ENCODE assay signal across 1 cellular context in the genomic region with DNA sequence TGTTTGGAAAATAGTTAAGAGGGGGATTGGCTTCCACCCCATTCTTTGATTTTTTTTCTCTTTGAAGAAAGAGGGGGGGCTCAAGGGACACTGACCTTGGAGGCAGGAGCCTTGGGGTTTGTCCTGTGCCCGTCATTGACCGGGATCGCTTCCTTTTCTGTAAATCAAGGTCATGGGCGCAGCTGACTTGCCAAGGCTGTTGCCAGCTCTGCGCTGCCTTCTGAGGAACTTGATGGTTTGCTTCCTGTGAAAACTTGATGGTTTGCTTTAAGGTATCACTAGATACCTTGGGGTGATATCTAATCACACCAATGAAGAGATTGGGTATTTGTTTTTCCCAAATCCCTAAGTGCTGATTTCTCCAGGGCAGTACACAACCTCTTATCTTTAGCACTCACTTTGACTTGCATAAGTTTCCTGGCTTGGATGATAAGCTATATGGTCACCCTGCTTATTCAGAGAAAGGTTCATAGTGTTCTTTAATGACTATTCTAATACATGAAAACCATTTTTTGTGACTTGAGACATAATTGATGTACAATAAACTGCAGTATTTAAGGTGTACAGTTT.
TF ChIP-seq lines count a peak whose summit lies in the region.

No MANE protein-coding gene starts in this region.

TF ChIP-seq in K562, 482 proteins besides CTCF, POLR2A, EP300 and RAD21 (continued from another document):
- TF ChIP-seq, protein P1, sequence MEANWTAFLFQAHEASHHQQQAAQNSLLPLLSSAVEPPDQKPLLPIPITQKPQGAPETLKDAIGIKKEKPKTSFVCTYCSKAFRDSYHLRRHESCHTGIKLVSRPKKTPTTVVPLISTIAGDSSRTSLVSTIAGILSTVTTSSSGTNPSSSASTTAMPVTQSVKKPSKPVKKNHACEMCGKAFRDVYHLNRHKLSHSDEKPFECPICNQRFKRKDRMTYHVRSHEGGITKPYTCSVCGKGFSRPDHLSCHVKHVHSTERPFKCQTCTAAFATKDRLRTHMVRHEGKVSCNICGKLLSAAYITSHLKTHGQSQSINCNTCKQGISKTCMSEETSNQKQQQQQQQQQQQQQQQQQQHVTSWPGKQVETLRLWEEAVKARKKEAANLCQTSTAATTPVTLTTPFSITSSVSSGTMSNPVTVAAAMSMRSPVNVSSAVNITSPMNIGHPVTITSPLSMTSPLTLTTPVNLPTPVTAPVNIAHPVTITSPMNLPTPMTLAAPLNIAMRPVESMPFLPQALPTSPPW (CRISPR knock-in tag; IDR thresholded peaks at IDR 0.05): no peak
- TF ChIP-seq CBX8 (IDR thresholded peaks at IDR 0.05; ENCODE audit: borderline replicate concordance, extremely low read depth, low read depth, low read length, poor library complexity, severe bottlenecking): no peak
- TF ChIP-seq PURB (CRISPR knock-in tag; IDR thresholded peaks at IDR 0.05; ENCODE audit: low read depth): no peak
- TF ChIP-seq, protein P2, sequence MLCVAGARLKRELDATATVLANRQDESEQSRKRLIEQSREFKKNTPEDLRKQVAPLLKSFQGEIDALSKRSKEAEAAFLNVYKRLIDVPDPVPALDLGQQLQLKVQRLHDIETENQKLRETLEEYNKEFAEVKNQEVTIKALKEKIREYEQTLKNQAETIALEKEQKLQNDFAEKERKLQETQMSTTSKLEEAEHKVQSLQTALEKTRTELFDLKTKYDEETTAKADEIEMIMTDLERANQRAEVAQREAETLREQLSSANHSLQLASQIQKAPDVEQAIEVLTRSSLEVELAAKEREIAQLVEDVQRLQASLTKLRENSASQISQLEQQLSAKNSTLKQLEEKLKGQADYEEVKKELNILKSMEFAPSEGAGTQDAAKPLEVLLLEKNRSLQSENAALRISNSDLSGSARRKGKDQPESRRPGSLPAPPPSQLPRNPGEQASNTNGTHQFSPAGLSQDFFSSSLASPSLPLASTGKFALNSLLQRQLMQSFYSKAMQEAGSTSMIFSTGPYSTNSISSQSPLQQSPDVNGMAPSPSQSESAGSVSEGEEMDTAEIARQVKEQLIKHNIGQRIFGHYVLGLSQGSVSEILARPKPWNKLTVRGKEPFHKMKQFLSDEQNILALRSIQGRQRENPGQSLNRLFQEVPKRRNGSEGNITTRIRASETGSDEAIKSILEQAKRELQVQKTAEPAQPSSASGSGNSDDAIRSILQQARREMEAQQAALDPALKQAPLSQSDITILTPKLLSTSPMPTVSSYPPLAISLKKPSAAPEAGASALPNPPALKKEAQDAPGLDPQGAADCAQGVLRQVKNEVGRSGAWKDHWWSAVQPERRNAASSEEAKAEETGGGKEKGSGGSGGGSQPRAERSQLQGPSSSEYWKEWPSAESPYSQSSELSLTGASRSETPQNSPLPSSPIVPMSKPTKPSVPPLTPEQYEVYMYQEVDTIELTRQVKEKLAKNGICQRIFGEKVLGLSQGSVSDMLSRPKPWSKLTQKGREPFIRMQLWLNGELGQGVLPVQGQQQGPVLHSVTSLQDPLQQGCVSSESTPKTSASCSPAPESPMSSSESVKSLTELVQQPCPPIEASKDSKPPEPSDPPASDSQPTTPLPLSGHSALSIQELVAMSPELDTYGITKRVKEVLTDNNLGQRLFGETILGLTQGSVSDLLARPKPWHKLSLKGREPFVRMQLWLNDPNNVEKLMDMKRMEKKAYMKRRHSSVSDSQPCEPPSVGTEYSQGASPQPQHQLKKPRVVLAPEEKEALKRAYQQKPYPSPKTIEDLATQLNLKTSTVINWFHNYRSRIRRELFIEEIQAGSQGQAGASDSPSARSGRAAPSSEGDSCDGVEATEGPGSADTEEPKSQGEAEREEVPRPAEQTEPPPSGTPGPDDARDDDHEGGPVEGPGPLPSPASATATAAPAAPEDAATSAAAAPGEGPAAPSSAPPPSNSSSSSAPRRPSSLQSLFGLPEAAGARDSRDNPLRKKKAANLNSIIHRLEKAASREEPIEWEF (CRISPR knock-in tag; IDR thresholded peaks at IDR 0.05): no peak
- 0 out of 2 replicates have a peak, but pooled peaks have one; percentile 38 for TF ChIP-seq HDAC2 (IDR thresholded peaks at IDR 0.05)
- no peak for TF ChIP-seq ZNF830 (CRISPR knock-in tag; IDR thresholded peaks at IDR 0.05)
- TF ChIP-seq CAMTA2 (CRISPR knock-in tag; conservative IDR thresholded peaks at IDR 0.05): no peak
- no peak for TF ChIP-seq ZNF780A (CRISPR knock-in tag; IDR thresholded peaks at IDR 0.05)
- TF ChIP-seq NRF1 (conservative IDR thresholded peaks at IDR 0.05 in 1 of 2, IDR thresholded peaks at IDR 0.05 in 1 of 2): no peak
- TF ChIP-seq TBL1XR1 (IDR thresholded peaks at IDR 0.05; ENCODE audit: low read length in 2 of 2): no peak
- TF ChIP-seq SMARCB1 (IDR thresholded peaks at IDR 0.05; ENCODE audit: insufficient read length, low read depth): no peak
- TF ChIP-seq NCOR1 (IDR thresholded peaks at IDR 0.05): peak; percentile 37; the same call in 1 of the 2 replicates
- TF ChIP-seq, protein P3, sequence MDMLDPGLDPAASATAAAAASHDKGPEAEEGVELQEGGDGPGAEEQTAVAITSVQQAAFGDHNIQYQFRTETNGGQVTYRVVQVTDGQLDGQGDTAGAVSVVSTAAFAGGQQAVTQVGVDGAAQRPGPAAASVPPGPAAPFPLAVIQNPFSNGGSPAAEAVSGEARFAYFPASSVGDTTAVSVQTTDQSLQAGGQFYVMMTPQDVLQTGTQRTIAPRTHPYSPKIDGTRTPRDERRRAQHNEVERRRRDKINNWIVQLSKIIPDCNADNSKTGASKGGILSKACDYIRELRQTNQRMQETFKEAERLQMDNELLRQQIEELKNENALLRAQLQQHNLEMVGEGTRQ (CRISPR knock-in tag; IDR thresholded peaks at IDR 0.05): no peak
- TF ChIP-seq, protein P4, sequence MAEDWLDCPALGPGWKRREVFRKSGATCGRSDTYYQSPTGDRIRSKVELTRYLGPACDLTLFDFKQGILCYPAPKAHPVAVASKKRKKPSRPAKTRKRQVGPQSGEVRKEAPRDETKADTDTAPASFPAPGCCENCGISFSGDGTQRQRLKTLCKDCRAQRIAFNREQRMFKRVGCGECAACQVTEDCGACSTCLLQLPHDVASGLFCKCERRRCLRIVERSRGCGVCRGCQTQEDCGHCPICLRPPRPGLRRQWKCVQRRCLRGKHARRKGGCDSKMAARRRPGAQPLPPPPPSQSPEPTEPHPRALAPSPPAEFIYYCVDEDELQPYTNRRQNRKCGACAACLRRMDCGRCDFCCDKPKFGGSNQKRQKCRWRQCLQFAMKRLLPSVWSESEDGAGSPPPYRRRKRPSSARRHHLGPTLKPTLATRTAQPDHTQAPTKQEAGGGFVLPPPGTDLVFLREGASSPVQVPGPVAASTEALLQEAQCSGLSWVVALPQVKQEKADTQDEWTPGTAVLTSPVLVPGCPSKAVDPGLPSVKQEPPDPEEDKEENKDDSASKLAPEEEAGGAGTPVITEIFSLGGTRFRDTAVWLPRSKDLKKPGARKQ (CRISPR knock-in tag; IDR thresholded peaks at IDR 0.05): no peak
- no peak for TF ChIP-seq NFIC (IDR thresholded peaks at IDR 0.05)
- no peak for TF ChIP-seq TAF7 (tag; IDR thresholded peaks at IDR 0.05)
- TF ChIP-seq, protein P5, sequence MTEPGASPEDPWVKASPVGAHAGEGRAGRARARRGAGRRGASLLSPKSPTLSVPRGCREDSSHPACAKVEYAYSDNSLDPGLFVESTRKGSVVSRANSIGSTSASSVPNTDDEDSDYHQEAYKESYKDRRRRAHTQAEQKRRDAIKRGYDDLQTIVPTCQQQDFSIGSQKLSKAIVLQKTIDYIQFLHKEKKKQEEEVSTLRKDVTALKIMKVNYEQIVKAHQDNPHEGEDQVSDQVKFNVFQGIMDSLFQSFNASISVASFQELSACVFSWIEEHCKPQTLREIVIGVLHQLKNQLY (CRISPR knock-in tag; conservative IDR thresholded peaks at IDR 0.05): no peak
TF ChIP-seq in K562: peak in this region for 10.
